In genomic region chr16:29177888-29178682, GRCh38 we compare ENCODE assay signal across 8 cellular contexts.
DNase-seq lines count a peak whose midpoint lies in the region; ATAC-seq and TF ChIP-seq lines count a peak whose summit lies in the region.
"Not testable (repeated sequence)": the region's sequence is repeated elsewhere in the genome, so short reads cannot be mapped to it uniquely, and the experiment has no call there.

No MANE protein-coding gene starts in this region.

- CTCF ChIA-PET in HEK293T (lab: Yijun Ruan, JAX): not testable (repeated sequence)

- not testable (repeated sequence) for H3K27me3 ChIP-seq in heart right ventricle; lower lobe of right lung (ENCODE audit: low read depth); thoracic aorta (replicated peaks; ENCODE audit: insufficient read depth)

- peaks cover 4 to 55% (median 29%) of the 10 kb centered on the region in 9 donors for H3K4me1 ChIP-seq in heart right ventricle
- not testable (repeated sequence) for H3K4me1 ChIP-seq in lower lobe of right lung; thoracic aorta (ENCODE audit: control insufficient read depth in 1 of 2, low read depth in 2 of 2)

- DNase-seq in AG08395 (ENCODE audit: low spot score) (peak; percentile 15), amniotic epithelial cell (ENCODE audit: low read depth) (peak; percentile 76), erythroblast (lab: John Stamatoyannopoulos, UW) (peak; percentile 64 to 72), heart right ventricle (peak; percentile 85 to 86), lower lobe of right lung (peak; percentile 67), posterior vena cava (ENCODE audit: low spot score) (peak; percentile 95)
- DNase-seq in HEK293T (ENCODE audit: extremely low spot score); thoracic aorta (ENCODE audit: low spot score): not testable (repeated sequence)

- not testable (repeated sequence) for H3K9me3 ChIP-seq in heart right ventricle, lower lobe of right lung, thoracic aorta

- TF ChIP-seq POLR2A in erythroblast (IDR thresholded peaks at IDR 0.05; ENCODE audit: low read length): not testable (repeated sequence)

- intact Hi-C loops in heart right ventricle (cut with DNase I): loop anchor here in 3 of 10 donors (5.0 to 10.0 kb wide), 2 partner anchors 61 to 63 kb away; no protein-coding TSS in a partner anchor
- intact Hi-C loops in lower lobe of right lung (cut with DNase I); posterior vena cava (cut with DNase I): not testable (repeated sequence)

- POLR2A ChIA-PET in HEK293T (lab: Yijun Ruan, JAX): not testable (repeated sequence)

- not testable (repeated sequence) for H3K36me3 ChIP-seq in heart right ventricle, lower lobe of right lung, thoracic aorta

- H3K27ac ChIP-seq in heart right ventricle: peak overlapping the region; percentile 74 to 97 (median 86)
- peak overlapping the region; percentile 73 for H3K27ac ChIP-seq in lower lobe of right lung
- not testable (repeated sequence) for H3K27ac ChIP-seq in thoracic aorta

- 15 to 18% methylated on average over 22 to 24 of the region's 24 CpGs for WGBS in heart right ventricle, 2 donors

- H3K4me3 ChIP-seq in heart right ventricle, lower lobe of right lung, thoracic aorta: not testable (repeated sequence)

- TF ChIP-seq CTCF in heart right ventricle (IDR thresholded peaks at IDR 0.05); lower lobe of right lung (IDR thresholded peaks at IDR 0.05); thoracic aorta (IDR thresholded peaks at IDR 0.05): not testable (repeated sequence)

- peak; percentile 72 to 89 (median 81) for ATAC-seq in heart right ventricle
- ATAC-seq in lower lobe of right lung: peak; percentile 73 to 84
- ATAC-seq in thoracic aorta (ENCODE audit: insufficient number of reproducible peaks, low FRiP score, low read depth): peak; percentile 52

TF ChIP-seq in HEK293T, 16 proteins besides CTCF, POLR2A, EP300 and RAD21:
- TF ChIP-seq L3MBTL2 (conservative IDR thresholded peaks at IDR 0.05): 0 out of 2 replicates have a peak, but pooled peaks have one; percentile 30
TF ChIP-seq in HEK293T: peak in this region for 1; not testable (repeated sequence) for 15.
